12 cellular contexts compared by ENCODE assay signal in genomic region chr4:184460495-184461285, GRCh38. TPM values are rescaled to one million over a fixed set of nuclear protein-coding genes. Genes with fewer than 3 reads are reported as not detected.
A peak's percentile ranks its signal among the peaks of the same experiment; 100 is the strongest.
DNase-seq lines count a peak whose midpoint lies in the region; ATAC-seq, FAIRE-seq and TF ChIP-seq lines count a peak whose summit lies in the region.
"Had no signal": no experiment of that assay in that cellular context is flagged by ENCODE, and none has a peak within 500 bp of the region (broad histone marks: within the 10 kb centered on the region; RNA-seq: fewer than 3 reads in every experiment).

No MANE protein-coding gene starts in this region.

- in situ Hi-C loops in gastrocnemius medialis (cut with MboI; ENCODE audit: low sequenced_read_pairs in 4 of 4), result no loop called here

- H3K9me3 ChIP-seq in endothelial cell of umbilical vein (replicated peaks; ENCODE audit: control insufficient read depth, insufficient read depth, low read length) (no peaks in the 10 kb centered on the region), lower lobe of right lung (no peaks in the 10 kb centered on the region), gastrocnemius medialis (no peaks in the 10 kb centered on the region)
- H3K9me3 ChIP-seq: right atrium auricular region had no signal

- DNase-seq in CD1c-positive myeloid dendritic cell (ENCODE audit: extremely low spot score), result peak; percentile 24
- DNase-seq in SKM-1 (lab: John Stamatoyannopoulos, UW; ENCODE audit: unreplicated experiment), result peak; percentile 11
- DNase-seq in endothelial cell of umbilical vein (ENCODE audit: low read depth, low spot score), result no peak
- DNase-seq in anterior cingulate cortex (lab: John Stamatoyannopoulos, UW), result no peak
- no peak for DNase-seq in lower lobe of right lung
- DNase-seq in gastrocnemius medialis, result no peak
- DNase-seq: amniotic stem cell, GDM1, NCI-H2081 treated with DMSO at 0.1 percent for 48 hours had no signal

- no peaks in the 10 kb centered on the region for H4K20me1 ChIP-seq in endothelial cell of umbilical vein (replicated peaks; ENCODE audit: control insufficient read depth, extremely low read depth, insufficient read depth, low read length)

- H2AFZ ChIP-seq in endothelial cell of umbilical vein (ENCODE audit: low read depth, low read length), result no peak overlapping the region

- CTCF ChIA-PET in endothelial cell of umbilical vein (lab: Charles Lee), result interaction anchor here (1.3 to 2.2 kb wide), 3 partner anchors 14 to 197 kb away, joined by 3 to 7 read pairs (median 4); partner anchors contain the start of gene IRF2

- intact Hi-C loops in endothelial cell of umbilical vein (cut with micrococcal nuclease), result no loop called here
- intact Hi-C loops in lower lobe of right lung (cut with DNase I), result no loop called here
- intact Hi-C loops in gastrocnemius medialis (cut with DNase I; ENCODE audit: low total_unique reads), result no loop called here

- H3K27me3 ChIP-seq in endothelial cell of umbilical vein (ENCODE audit: control insufficient read depth in 2 of 2, insufficient read depth in 2 of 2, low read length in 2 of 2), result no peaks in the 10 kb centered on the region
- no peaks in the 10 kb centered on the region for H3K27me3 ChIP-seq in lower lobe of right lung (ENCODE audit: low read depth)
- no peaks in the 10 kb centered on the region for H3K27me3 ChIP-seq in gastrocnemius medialis
- H3K27me3 ChIP-seq: right atrium auricular region had no signal

- TF ChIP-seq CTCF in endothelial cell of umbilical vein (IDR thresholded peaks at IDR 0.05; ENCODE audit: extremely low read depth in 1 of 2, insufficient read depth in 1 of 2, low read depth in 1 of 2, low read length in 2 of 2), result no peak
- TF ChIP-seq CTCF in lower lobe of right lung (IDR thresholded peaks at IDR 0.05), result no peak
- no peak for TF ChIP-seq CTCF in gastrocnemius medialis (IDR thresholded peaks at IDR 0.05 in 4 of 5, conservative IDR thresholded peaks at IDR 0.05 in 1 of 5)

- no TSS peak for BruUV-seq in endothelial cell of umbilical vein (replicated peaks; lab: Mats Ljungman, UMichigan)

- H3K4me1 ChIP-seq in endothelial cell of umbilical vein (ENCODE audit: control insufficient read depth, extremely low read depth, insufficient read depth, low read length), result peaks cover 19% of the 10 kb centered on the region
- H3K4me1 ChIP-seq in lower lobe of right lung, result peaks cover 49% of the 10 kb centered on the region
- H3K4me1 ChIP-seq in gastrocnemius medialis, result peaks cover 62 to 63% of the 10 kb centered on the region in 2 donors

- POLR2A ChIA-PET in endothelial cell of umbilical vein (lab: Charles Lee), result no interaction called here

- H3K79me2 ChIP-seq in endothelial cell of umbilical vein (ENCODE audit: control insufficient read depth, insufficient read depth, low read length), result peaks cover 34% of the 10 kb centered on the region

- dilution Hi-C loops in endothelial cell of umbilical vein (cut with MboI; ENCODE audit: extremely low pct_ligation_motif_present, low sequenced_read_pairs), result no loop called here

- H3K36me3 ChIP-seq in endothelial cell of umbilical vein (ENCODE audit: control insufficient read depth in 2 of 2, extremely low read depth in 1 of 2, insufficient read depth in 2 of 2, low read length in 2 of 2) (no peaks in the 10 kb centered on the region), lower lobe of right lung (peaks cover 7% of the 10 kb centered on the region), gastrocnemius medialis (no peaks in the 10 kb centered on the region)

- ATAC-seq in HG03469 (IDR thresholded peaks at IDR 0.05; ENCODE audit: unreplicated experiment), result no peak
- ATAC-seq in lower lobe of right lung, result no peak
- ATAC-seq in gastrocnemius medialis, result no peak

- no peak overlapping the region for H3K27ac ChIP-seq in endothelial cell of umbilical vein (ENCODE audit: insufficient read depth, low read depth, low read length)
- no peak overlapping the region for H3K27ac ChIP-seq in lower lobe of right lung
- H3K27ac ChIP-seq in gastrocnemius medialis, result no peak overlapping the region
- H3K27ac ChIP-seq: right atrium auricular region had no signal

- no peak for FAIRE-seq in endothelial cell of umbilical vein (lab: Jason Lieb, UNC)

- H3K4me3 ChIP-seq in GM08714 (ENCODE audit: low read length), result peak overlapping the region; percentile 41; the same call in 1 of the 2 replicates
- H3K4me3 ChIP-seq in endothelial cell of umbilical vein (replicated peaks in 1 of 3; ENCODE audit: insufficient read depth in 1 of 3, low read depth in 1 of 3, low read length in 3 of 3), result no peak overlapping the region
- no peak overlapping the region for H3K4me3 ChIP-seq in lower lobe of right lung
- no peak overlapping the region for H3K4me3 ChIP-seq in gastrocnemius medialis
- H3K4me3 ChIP-seq: right atrium auricular region had no signal

- peak overlapping the region; percentile 2 for H3K4me2 ChIP-seq in endothelial cell of umbilical vein (ENCODE audit: insufficient read depth, low read length)

- no peak for TF ChIP-seq POLR2A in endothelial cell of umbilical vein (IDR thresholded peaks at IDR 0.05; ENCODE audit: low read depth, low read length)
- TF ChIP-seq POLR2A in gastrocnemius medialis (IDR thresholded peaks at IDR 0.05), result no peak

- no peak overlapping the region for H3K9ac ChIP-seq in endothelial cell of umbilical vein (replicated peaks; ENCODE audit: extremely low read depth, insufficient read depth, low read length)

- no peaks in the 10 kb centered on the region for H3K9me1 ChIP-seq in endothelial cell of umbilical vein (replicated peaks; ENCODE audit: control insufficient read depth, extremely low read depth, insufficient read depth, low read length)

TF ChIP-seq in endothelial cell of umbilical vein, 7 proteins besides CTCF, POLR2A, EP300 and RAD21:
- TF ChIP-seq GATA2 (IDR thresholded peaks at IDR 0.05; ENCODE audit: insufficient read depth, insufficient read length, low read depth, low read length), result no peak
- TF ChIP-seq MAX (IDR thresholded peaks at IDR 0.05; ENCODE audit: insufficient read depth, insufficient read length), result no peak
- TF ChIP-seq MYC (IDR thresholded peaks at IDR 0.05; ENCODE audit: low read depth, low read length), result no peak
- no peak for TF ChIP-seq EZH2 (IDR thresholded peaks at IDR 0.05; ENCODE audit: borderline replicate concordance, low read depth, low read length, severe bottlenecking)

RNA-seq across cellular contexts. Expression of gene IRF2, which starts 13.7 kb away (rescaled TPM):
- total RNA-seq in endothelial cell of umbilical vein (24.6 and 27.6 TPM in 2 replicates), lower lobe of right lung (53.3 TPM), gastrocnemius medialis (10 to 100 TPM; 20.9 to 37.1 (median 32.8) TPM)
- 25.8 and 26.9 TPM in 2 replicates for polyA plus RNA-seq in endothelial cell of umbilical vein
- polyA plus RNA-seq in endothelial cell of umbilical vein (2011; cell fraction: cytosol; rRNA removed), result 23.0 and 25.0 TPM in 2 replicates
- 23.1 and 24.0 TPM in 2 replicates for polyA plus RNA-seq in endothelial cell of umbilical vein (2011; cell fraction: nucleus; rRNA removed)
- polyA plus RNA-seq in endothelial cell of umbilical vein (2012), result 16.1 and 16.2 TPM in 2 replicates
- 30.9 and 32.6 TPM in 2 replicates for polyA minus RNA-seq in endothelial cell of umbilical vein
- 15.4 TPM for polyA minus RNA-seq in endothelial cell of umbilical vein (2011; cell fraction: cytosol; rRNA and poly(A)+ RNA removed)
- 16.3 and 16.8 TPM in 2 replicates for polyA minus RNA-seq in endothelial cell of umbilical vein (2011; cell fraction: nucleus; rRNA and poly(A)+ RNA removed)

Comparison
In these comparisons a context has a peak if more than half of its experiments do, and no peak if none do; other contexts are left out.
1. DNase-seq: peak in CD1c-positive myeloid dendritic cell (single experiment) and SKM-1 (single experiment); none in endothelial cell of umbilical vein (single experiment), anterior cingulate cortex (0 of 58), lower lobe of right lung (single experiment) and gastrocnemius medialis (0 of 2).